In genomic region chr6:122220254-122220653, GRCh38 we compare ENCODE assay signal across 8 cellular contexts.
"Had no signal": no experiment of that assay in that cellular context is flagged by ENCODE, and none has a peak within 500 bp of the region (broad histone marks: within the 10 kb centered on the region; RNA-seq: fewer than 3 reads in every experiment).

No MANE protein-coding gene starts in this region.

- H3K4me3 Mint-ChIP-seq: GM23338, HFFc6, IgD-negative memory B cell had no signal

- H2AFZ ChIP-seq: GM23338 had no signal

- H3K4me1 Mint-ChIP-seq: IgD-negative memory B cell had no signal

- ATAC-seq: GM23338, HCT116, HepG2 had no signal

- H3K4me2 ChIP-seq: GM23338 had no signal

- H3K27ac Mint-ChIP-seq: HFFc6, IgD-negative memory B cell had no signal

- H3K9me3 Mint-ChIP-seq: GM23338, HFFc6 had no signal

- H3K4me3 ChIP-seq: GM23338, HAP-1 had no signal

- H3K36me3 ChIP-seq: HAP-1 had no signal

- H3K36me3 Mint-ChIP-seq: IgD-negative memory B cell had no signal

- FAIRE-seq: HepG2 had no signal

- H3K27me3 Mint-ChIP-seq: IgD-negative memory B cell had no signal

- H3K9me3 ChIP-seq: HAP-1 had no signal

- DNase-seq: H7, HFFc6, KBM-7 had no signal

- H3K4me1 ChIP-seq: HAP-1 had no signal
